ENCODE assay signal across 1 cellular context in the genomic region with DNA sequence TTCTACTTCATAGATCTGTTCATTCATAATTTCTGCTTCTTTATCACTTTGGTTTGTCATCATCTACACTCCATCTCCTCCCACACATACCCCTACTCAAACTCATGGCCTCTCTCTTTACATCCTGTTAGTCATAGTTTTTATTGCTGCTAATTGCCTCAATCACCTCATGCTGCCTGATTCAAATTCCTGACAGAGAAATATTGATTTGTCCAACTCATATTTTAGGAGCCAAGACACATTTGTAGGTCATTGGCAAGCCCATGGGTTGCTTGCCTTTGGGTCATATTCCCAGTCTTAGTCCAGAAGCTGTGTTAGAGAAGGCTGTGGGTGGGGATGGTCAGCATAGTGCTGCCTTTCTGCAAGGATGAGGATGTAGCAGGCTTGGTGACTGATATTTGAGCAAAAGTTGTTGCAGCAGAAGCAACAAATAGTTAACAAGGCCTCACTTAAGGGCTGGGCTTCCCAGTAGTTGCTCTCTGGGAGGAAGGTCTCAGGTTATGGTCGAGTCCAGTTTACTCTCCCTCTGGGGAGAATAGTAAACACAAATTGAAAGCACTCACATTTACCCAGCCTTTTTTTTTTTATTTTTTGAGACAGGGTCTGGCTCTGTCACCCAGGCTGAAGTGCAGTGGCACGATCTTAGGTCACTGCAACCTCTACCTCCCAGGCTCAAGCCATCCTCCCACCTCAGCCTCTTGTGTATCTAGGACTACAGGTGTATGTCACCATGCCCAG.
TF ChIP-seq lines count a peak whose summit lies in the region.

No MANE protein-coding gene starts in this region.

TF ChIP-seq in SK-N-SH, 30 proteins besides CTCF, POLR2A, EP300 and RAD21:
- TF ChIP-seq MXI1 (IDR thresholded peaks at IDR 0.05; ENCODE audit: low read depth, low read length), result no peak
- no peak for TF ChIP-seq TAF1 (IDR thresholded peaks at IDR 0.05; ENCODE audit: borderline replicate concordance, low read depth, low read length)
- TF ChIP-seq NFIC (IDR thresholded peaks at IDR 0.05; ENCODE audit: borderline replicate concordance), result no peak
- TF ChIP-seq EZH2phosphoT487 (IDR thresholded peaks at IDR 0.05; ENCODE audit: borderline replicate concordance, low read depth), result no peak
- TF ChIP-seq SMC3 (IDR thresholded peaks at IDR 0.05; ENCODE audit: low read depth, low read length), result no peak
- TF ChIP-seq YY1 (IDR thresholded peaks at IDR 0.05; ENCODE audit: low read depth), result no peak
- TF ChIP-seq, protein P1, sequence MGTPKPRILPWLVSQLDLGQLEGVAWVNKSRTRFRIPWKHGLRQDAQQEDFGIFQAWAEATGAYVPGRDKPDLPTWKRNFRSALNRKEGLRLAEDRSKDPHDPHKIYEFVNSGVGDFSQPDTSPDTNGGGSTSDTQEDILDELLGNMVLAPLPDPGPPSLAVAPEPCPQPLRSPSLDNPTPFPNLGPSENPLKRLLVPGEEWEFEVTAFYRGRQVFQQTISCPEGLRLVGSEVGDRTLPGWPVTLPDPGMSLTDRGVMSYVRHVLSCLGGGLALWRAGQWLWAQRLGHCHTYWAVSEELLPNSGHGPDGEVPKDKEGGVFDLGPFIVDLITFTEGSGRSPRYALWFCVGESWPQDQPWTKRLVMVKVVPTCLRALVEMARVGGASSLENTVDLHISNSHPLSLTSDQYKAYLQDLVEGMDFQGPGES (IDR thresholded peaks at IDR 0.05; ENCODE audit: low read depth, low read length), result no peak
- no peak for TF ChIP-seq MEF2A (IDR thresholded peaks at IDR 0.05; ENCODE audit: borderline replicate concordance, low read depth)
- TF ChIP-seq GATA2 (CRISPR knock-in tag; IDR thresholded peaks at IDR 0.05), result no peak
- TF ChIP-seq, protein P2, sequence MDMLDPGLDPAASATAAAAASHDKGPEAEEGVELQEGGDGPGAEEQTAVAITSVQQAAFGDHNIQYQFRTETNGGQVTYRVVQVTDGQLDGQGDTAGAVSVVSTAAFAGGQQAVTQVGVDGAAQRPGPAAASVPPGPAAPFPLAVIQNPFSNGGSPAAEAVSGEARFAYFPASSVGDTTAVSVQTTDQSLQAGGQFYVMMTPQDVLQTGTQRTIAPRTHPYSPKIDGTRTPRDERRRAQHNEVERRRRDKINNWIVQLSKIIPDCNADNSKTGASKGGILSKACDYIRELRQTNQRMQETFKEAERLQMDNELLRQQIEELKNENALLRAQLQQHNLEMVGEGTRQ (IDR thresholded peaks at IDR 0.05; ENCODE audit: borderline replicate concordance, low read depth, low read length), result no peak
- no peak for TF ChIP-seq CHD2 (IDR thresholded peaks at IDR 0.05; ENCODE audit: low read length, partially characterized antibody)
